Comparison of ENCODE assay signal across 29 cellular contexts in the genomic region with DNA sequence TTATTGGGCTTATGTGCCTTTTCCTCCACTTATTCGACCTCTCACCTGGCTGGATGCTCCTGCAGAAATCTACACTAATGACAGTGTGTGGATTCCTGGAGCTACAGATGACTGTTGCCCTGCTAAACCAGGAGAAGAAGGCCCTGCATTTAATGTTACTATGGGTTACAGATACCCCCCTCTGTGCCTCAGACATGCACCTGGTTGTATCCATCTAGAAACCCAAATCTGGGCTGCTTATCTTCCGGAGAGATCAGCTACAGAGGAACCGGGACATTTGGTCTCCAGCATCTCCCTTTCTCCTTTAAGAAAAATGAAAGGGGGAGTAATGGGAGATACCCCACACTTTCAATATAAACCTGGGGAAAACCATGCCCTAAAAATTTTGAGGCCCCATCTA.
"Had no signal": no experiment of that assay in that cellular context is flagged by ENCODE, and none has a peak within 500 bp of the region (broad histone marks: within the 10 kb centered on the region; RNA-seq: fewer than 3 reads in every experiment).

No MANE protein-coding gene starts in this region.

- H3K4me1 Mint-ChIP-seq: naive thymus-derived CD8-positive, alpha-beta T cell; nephron progenitor cell; stimulated activated effector memory CD8-positive, alpha-beta T cell treated with anti-CD3 and anti-CD28 coated beads, Interleukin-12 subunit alpha, Interleukin-12 subunit beta, amount 100 ng/mL, for 72 hours; stimulated activated naive CD8-positive, alpha-beta T cell treated with anti-CD3 and anti-CD28 coated beads, Interleukin-15, amount 100 ng/mL, for 72 hours had no signal

- H3K36me3 ChIP-seq: neural progenitor cell, ovary, right lobe of liver, sigmoid colon, suprapubic skin, tibial artery, transverse colon, upper lobe of left lung, vagina had no signal

- H3K36me3 Mint-ChIP-seq: stimulated activated effector memory CD8-positive, alpha-beta T cell treated with anti-CD3 and anti-CD28 coated beads, Interleukin-12 subunit alpha, Interleukin-12 subunit beta, amount 100 ng/mL, for 72 hours had no signal

- H3K9me3 ChIP-seq: ovary, psoas muscle, right lobe of liver, suprapubic skin, testis, vagina had no signal

- H2AFZ ChIP-seq: neural progenitor cell, parathyroid adenoma had no signal

- ATAC-seq: naive thymus-derived CD8-positive, alpha-beta T cell; natural killer cell treated with Interleukin-12 subunit alpha and Interleukin-12 subunit beta and Interleukin-15 and Interleukin-18, amount 100 ng/mL, for 72 hours; psoas muscle; right cardiac atrium; right lobe of liver; stimulated activated effector memory CD8-positive, alpha-beta T cell treated with anti-CD3 and anti-CD28 coated beads, Interleukin-12 subunit alpha, Interleukin-12 subunit beta, amount 100 ng/mL, for 72 hours; stimulated activated naive CD8-positive, alpha-beta T cell treated with anti-CD3 and anti-CD28 coated beads, Interleukin-15, amount 100 ng/mL, for 72 hours; stimulated activated naive CD8-positive, alpha-beta T cell treated with anti-CD3 and anti-CD28 coated beads, Interleukin-15, Interleukin-2, amounts not matched to agents 100 U/mL and 50 U/mL, for 24 hours had no signal

- H3K27ac ChIP-seq: neural progenitor cell, ovary, parathyroid adenoma, psoas muscle, right lobe of liver, sigmoid colon, suprapubic skin, testis, tibial artery, transverse colon, upper lobe of left lung, vagina had no signal

- DNase-seq: naive thymus-derived CD8-positive, alpha-beta T cell; nephron progenitor cell; occipital lobe; ovary; posterior cingulate gyrus; psoas muscle; right cardiac atrium; right lobe of liver; sigmoid colon; small intestine; stimulated activated CD4-positive, alpha-beta T cell treated with anti-CD3 and anti-CD28 coated beads, Interleukin-15, amount 100 ng/mL, for 24 hours; stimulated activated CD4-positive, alpha-beta T cell treated with anti-CD3 and anti-CD28 coated beads, Interleukin-2, amount 100 ng/mL, for 24 hours; stimulated activated CD4-positive, alpha-beta T cell treated with anti-CD3 and anti-CD28 coated beads, Interleukin-2, amount 100 ng/mL, for 48 hours; stimulated activated CD4-positive, alpha-beta T cell treated with anti-CD3 and anti-CD28 coated beads, Interleukin-4, amount 100 ng/mL, for 24 hours; stimulated activated naive CD4-positive, alpha-beta T cell; stimulated activated naive CD8-positive, alpha-beta T cell treated with anti-CD3 and anti-CD28 coated beads, Interleukin-15, amount 100 ng/mL, for 72 hours; stimulated activated naive CD8-positive, alpha-beta T cell treated with anti-CD3 and anti-CD28 coated beads, Interleukin-15, Interleukin-2, amounts not matched to agents 100 U/mL and 50 U/mL, for 24 hours; substantia nigra; testis; tibial artery; transverse colon; upper lobe of left lung had no signal

- H3K27me3 ChIP-seq: neural progenitor cell, ovary, right lobe of liver, sigmoid colon, suprapubic skin, testis, tibial artery, transverse colon, upper lobe of left lung, vagina had no signal

- H3K4me3 Mint-ChIP-seq: naive thymus-derived CD8-positive, alpha-beta T cell; natural killer cell treated with Interleukin-12 subunit alpha and Interleukin-12 subunit beta and Interleukin-15 and Interleukin-18, amount 100 ng/mL, for 72 hours; nephron progenitor cell; neural progenitor cell; stimulated activated effector memory CD8-positive, alpha-beta T cell treated with anti-CD3 and anti-CD28 coated beads, Interleukin-12 subunit alpha, Interleukin-12 subunit beta, amount 100 ng/mL, for 72 hours; stimulated activated naive CD8-positive, alpha-beta T cell treated with anti-CD3 and anti-CD28 coated beads, Interleukin-15, amount 100 ng/mL, for 72 hours had no signal

- H3K4me1 ChIP-seq: neural progenitor cell, parathyroid adenoma, psoas muscle, right lobe of liver, sigmoid colon, suprapubic skin, testis, tibial artery, transverse colon, upper lobe of left lung, vagina had no signal

- H3K4me2 ChIP-seq: neural progenitor cell had no signal

- H3K27me3 Mint-ChIP-seq: natural killer cell treated with Interleukin-12 subunit alpha and Interleukin-12 subunit beta and Interleukin-15 and Interleukin-18, amount 100 ng/mL, for 72 hours; progenitor cell of endocrine pancreas; stimulated activated naive CD8-positive, alpha-beta T cell treated with anti-CD3 and anti-CD28 coated beads, Interleukin-15, amount 100 ng/mL, for 72 hours had no signal

- H3K9ac ChIP-seq: neural progenitor cell, parathyroid adenoma had no signal

- H3K27ac Mint-ChIP-seq: naive thymus-derived CD8-positive, alpha-beta T cell; natural killer cell treated with Interleukin-12 subunit alpha and Interleukin-12 subunit beta and Interleukin-15 and Interleukin-18, amount 100 ng/mL, for 72 hours; nephron progenitor cell; neural progenitor cell; progenitor cell of endocrine pancreas; stimulated activated effector memory CD8-positive, alpha-beta T cell treated with anti-CD3 and anti-CD28 coated beads, Interleukin-12 subunit alpha, Interleukin-12 subunit beta, amount 100 ng/mL, for 72 hours had no signal

- H3K4me3 ChIP-seq: neural progenitor cell, ovary, psoas muscle, right lobe of liver, sigmoid colon, suprapubic skin, testis, tibial artery, transverse colon, upper lobe of left lung, vagina had no signal

- H3K79me2 ChIP-seq: parathyroid adenoma had no signal
